20 cellular contexts compared by ENCODE assay signal in genomic region chr2:127951031-127951430, GRCh38.
"Had no signal": no experiment of that assay in that cellular context is flagged by ENCODE, and none has a peak within 500 bp of the region (broad histone marks: within the 10 kb centered on the region; RNA-seq: fewer than 3 reads in every experiment).

No MANE protein-coding gene starts in this region.

- ATAC-seq: activated T-cell treated with anti-CD3 and anti-CD28 coated beads, Interleukin-2, amount 50 U/mL, for 4 hours; mucosa of descending colon; right cardiac atrium; stimulated activated naive CD8-positive, alpha-beta T cell treated with anti-CD3 and anti-CD28 coated beads, Interleukin-15, Interleukin-2, amounts not matched to agents 100 U/mL and 50 U/mL, for 24 hours; T-helper 17 cell had no signal

- DNase-seq: activated CD4-positive, alpha-beta T cell treated with anti-CD3 and anti-CD28 coated beads, Interleukin-2, amount 50 U/mL, for 1 hour; activated CD4-positive, CD25-positive, alpha-beta regulatory T cell treated with anti-CD3 and anti-CD28 coated beads, Interleukin-2, amount 50 U/mL, for 72 hours; activated CD8-positive, alpha-beta memory T cell treated with anti-CD3 and anti-CD28 coated beads, Interleukin-2, amount 50 U/mL, for 4 hours; activated effector memory CD4-positive, alpha-beta T cell treated with Interleukin-2 at 50 U/mL for 16 hours; activated naive CD4-positive, alpha-beta T cell treated with anti-CD3 and anti-CD28 coated beads, Interleukin-2, amount 50 U/mL, for 16 hours; activated T-cell treated with anti-CD3 and anti-CD28 coated beads, Interleukin-2, amount 50 U/mL, for 4 hours; dorsolateral prefrontal cortex; islet precursor cell; mucosa of descending colon; naive B cell; right cardiac atrium; stimulated activated naive CD8-positive, alpha-beta T cell treated with anti-CD3 and anti-CD28 coated beads, Interleukin-15, Interleukin-2, amounts not matched to agents 100 U/mL and 50 U/mL, for 24 hours; T-helper 17 cell; transverse colon had no signal

- H3K4me3 ChIP-seq: ascending aorta, dorsolateral prefrontal cortex, mucosa of descending colon, transverse colon, vagina had no signal

- H3K4me3 Mint-ChIP-seq: activated T-cell treated with anti-CD3 and anti-CD28 coated beads, Interleukin-2, amount 50 U/mL, for 4 hours; memory B cell; naive B cell; neural crest cell; T-helper 17 cell had no signal

- H3K27ac Mint-ChIP-seq: memory B cell, progenitor cell of endocrine pancreas, T-helper 17 cell had no signal

- H3K9me3 ChIP-seq: ascending aorta, mucosa of descending colon, transverse colon, vagina had no signal

- H3K27me3 ChIP-seq: ascending aorta, dorsolateral prefrontal cortex, transverse colon, vagina had no signal

- H3K9me3 Mint-ChIP-seq: activated T-cell treated with anti-CD3 and anti-CD28 coated beads, Interleukin-2, amount 50 U/mL, for 4 hours; memory B cell; naive B cell; neural crest cell had no signal

- H3K4me1 Mint-ChIP-seq: neural crest cell had no signal

- H3K27me3 Mint-ChIP-seq: memory B cell, naive B cell, progenitor cell of endocrine pancreas, T-helper 17 cell had no signal

- H3K27ac ChIP-seq: ascending aorta, dorsolateral prefrontal cortex, transverse colon, vagina, VCaP had no signal
